Comparison of ENCODE assay signal across 8 cellular contexts in genomic region chr19:57239982-57240310, GRCh38. TPM values are rescaled to one million over a fixed set of nuclear protein-coding genes. Genes with fewer than 3 reads are reported as not detected.
DNase-seq lines count a peak whose midpoint lies in the region; ATAC-seq and TF ChIP-seq lines count a peak whose summit lies in the region.

No MANE protein-coding gene starts in this region.

- POLR2A ChIA-PET in CD8-positive, alpha-beta memory T cell (lab: Charles Lee), result no interaction called here

- H3K4me3 ChIP-seq in CD8-positive, alpha-beta memory T cell (ENCODE audit: low read length), result peak overlapping the region; percentile 85
- H3K4me3 ChIP-seq in dorsolateral prefrontal cortex, result peak overlapping the region; percentile 69 to 100 (median 95)

- peaks cover 15% of the 10 kb centered on the region for H3K36me3 ChIP-seq in CD8-positive, alpha-beta memory T cell (ENCODE audit: insufficient read depth, low read length)

- H3K4me1 Mint-ChIP-seq in CD8-positive, alpha-beta memory T cell, result peaks cover 35 to 46% (median 40%) of the 10 kb centered on the region in 3 donors
- H3K4me1 Mint-ChIP-seq in IgD-negative memory B cell, result peaks cover 12 to 26% (median 20%) of the 10 kb centered on the region in 3 donors
- H3K4me1 Mint-ChIP-seq in nephron progenitor cell, result peaks cover 16% of the 10 kb centered on the region

- intact Hi-C loops in dorsolateral prefrontal cortex (cut with DNase I), result loop anchor here (1.0 to 5.0 kb wide), 4 partner anchors 40 to 49 kb away; partner anchors contain the start of genes ZNF264 (in 2 of the 2) and ZNF460 (in 2 of the 2)

- CTCF ChIA-PET in CD8-positive, alpha-beta memory T cell (lab: Charles Lee), result no interaction called here

- peaks cover 0 to 3% (median 0%) of the 10 kb centered on the region in 5 donors for H3K9me3 Mint-ChIP-seq in CD8-positive, alpha-beta memory T cell
- peaks cover 0 to 2% (median 0%) of the 10 kb centered on the region in 3 donors for H3K9me3 Mint-ChIP-seq in IgD-negative memory B cell
- peaks cover 3% of the 10 kb centered on the region for H3K9me3 Mint-ChIP-seq in nephron progenitor cell

- peaks cover 27% of the 10 kb centered on the region for H3K4me1 ChIP-seq in CD8-positive, alpha-beta memory T cell (ENCODE audit: insufficient read depth, low read length)

- H3K4me3 Mint-ChIP-seq in CD8-positive, alpha-beta memory T cell, result peak overlapping the region; percentile 89 to 96 (median 95)
- peak overlapping the region; percentile 95 to 98 (median 96) for H3K4me3 Mint-ChIP-seq in IgD-negative memory B cell
- H3K4me3 Mint-ChIP-seq in nephron progenitor cell, result peak overlapping the region; percentile 93

- no peak for ATAC-seq in HG03097 (IDR thresholded peaks at IDR 0.05; ENCODE audit: low FRiP score, unreplicated experiment)

- H3K27me3 ChIP-seq in CD8-positive, alpha-beta memory T cell (ENCODE audit: insufficient read depth, low read length, poor library complexity, severe bottlenecking), result no peaks in the 10 kb centered on the region
- no peaks in the 10 kb centered on the region for H3K27me3 ChIP-seq in dorsolateral prefrontal cortex

- DNase-seq in CD8-positive, alpha-beta memory T cell, result peak in 1 of 5 donors; percentile 46
- DNase-seq in dorsolateral prefrontal cortex (no peak), nephron progenitor cell (no peak), NCI-H146 treated with DMSO at 0.1 percent for 48 hours (lab: John Stamatoyannopoulos, UW; ENCODE audit: unreplicated experiment) (no peak), NCI-H510A treated with DMSO at 0.1 percent for 48 hours (lab: John Stamatoyannopoulos, UW) (no peak), AG08396 (ENCODE audit: low spot score) (no peak)

- TF ChIP-seq CTCF in dorsolateral prefrontal cortex (IDR thresholded peaks at IDR 0.05 in 54 of 56, conservative IDR thresholded peaks at IDR 0.05 in 2 of 56; ENCODE audit: low read depth in 1 of 56, partially characterized antibody in 56 of 56), result no peak
- no peak for TF ChIP-seq CTCF in nephron progenitor cell (IDR thresholded peaks at IDR 0.05)

- peaks cover 8 to 27% (median 22%) of the 10 kb centered on the region in 3 donors for H3K36me3 Mint-ChIP-seq in CD8-positive, alpha-beta memory T cell
- peaks cover 3% of the 10 kb centered on the region for H3K36me3 Mint-ChIP-seq in IgD-negative memory B cell
- H3K36me3 Mint-ChIP-seq in nephron progenitor cell (ENCODE audit: low read depth), result peaks cover 13% of the 10 kb centered on the region

- H3K27me3 Mint-ChIP-seq in CD8-positive, alpha-beta memory T cell, result no peaks in the 10 kb centered on the region
- H3K27me3 Mint-ChIP-seq in IgD-negative memory B cell, result no peaks in the 10 kb centered on the region
- H3K27me3 Mint-ChIP-seq in nephron progenitor cell (ENCODE audit: low read depth, poor library complexity), result peaks cover 19% of the 10 kb centered on the region

- no peaks in the 10 kb centered on the region for H3K9me3 ChIP-seq in CD8-positive, alpha-beta memory T cell (ENCODE audit: low read length)

- H3K27ac Mint-ChIP-seq in CD8-positive, alpha-beta memory T cell, result peak overlapping the region; percentile 91 to 99 (median 97)
- H3K27ac Mint-ChIP-seq in IgD-negative memory B cell (peak overlapping the region; percentile 89 to 99 (median 95)), nephron progenitor cell (peak overlapping the region; percentile 98)

- peak overlapping the region; percentile 94 for H3K27ac ChIP-seq in CD8-positive, alpha-beta memory T cell (ENCODE audit: low read depth, low read length)
- H3K27ac ChIP-seq in dorsolateral prefrontal cortex, result peak overlapping the region in 57 of 59 donors; percentile 18 to 96 (median 86)

RNA-seq across cellular contexts. Expression of gene ZNF805, which starts 0.5 kb away (rescaled TPM):
- 10 to 100 TPM; 11.1 to 11.7 TPM for total RNA-seq in CD8-positive, alpha-beta memory T cell
- 4.0 TPM for polyA plus RNA-seq in CD8-positive, alpha-beta memory T cell
- polyA plus RNA-seq in IgD-negative memory B cell, result 3.8 TPM
- total RNA-seq in dorsolateral prefrontal cortex, result 10 to 100 TPM; 13.8 to 22.6 (median 17.4) TPM

RNA-seq across cellular contexts. Expression of gene AURKC, which starts 9.1 kb away (rescaled TPM):
- 1 to 10 TPM; 1.3 to 2.7 TPM for total RNA-seq in CD8-positive, alpha-beta memory T cell
- polyA plus RNA-seq in CD8-positive, alpha-beta memory T cell, result not detected
- 0.51 TPM for polyA plus RNA-seq in IgD-negative memory B cell
- total RNA-seq in dorsolateral prefrontal cortex, result 1 to 10 TPM in 115 of 120 experiments, under 1 TPM in 5; 0.42 to 6.5 (median 2.6) TPM

RNA-seq across cellular contexts. Expression of gene ZNF460, which starts 40.3 kb away (rescaled TPM):
- 10 to 100 TPM; 45.5 to 52.0 TPM for total RNA-seq in CD8-positive, alpha-beta memory T cell
- polyA plus RNA-seq in CD8-positive, alpha-beta memory T cell, result 7.5 TPM
- 10.2 TPM for polyA plus RNA-seq in IgD-negative memory B cell
- total RNA-seq in dorsolateral prefrontal cortex, result 100 to 1,000 TPM in 32 of 120 experiments, 10 to 100 TPM in 88; 74.0 to 139 (median 93.3) TPM

RNA-seq across cellular contexts. Expression of gene ZNF264, which starts 48.6 kb away (rescaled TPM):
- total RNA-seq in CD8-positive, alpha-beta memory T cell, result 10 to 100 TPM; 26.6 to 27.8 TPM
- polyA plus RNA-seq in CD8-positive, alpha-beta memory T cell, result 13.0 TPM
- 15.9 TPM for polyA plus RNA-seq in IgD-negative memory B cell
- 10 to 100 TPM; 28.2 to 58.6 (median 43.9) TPM for total RNA-seq in dorsolateral prefrontal cortex
